ENCODE assay signal across 15 cellular contexts in the genomic region with DNA sequence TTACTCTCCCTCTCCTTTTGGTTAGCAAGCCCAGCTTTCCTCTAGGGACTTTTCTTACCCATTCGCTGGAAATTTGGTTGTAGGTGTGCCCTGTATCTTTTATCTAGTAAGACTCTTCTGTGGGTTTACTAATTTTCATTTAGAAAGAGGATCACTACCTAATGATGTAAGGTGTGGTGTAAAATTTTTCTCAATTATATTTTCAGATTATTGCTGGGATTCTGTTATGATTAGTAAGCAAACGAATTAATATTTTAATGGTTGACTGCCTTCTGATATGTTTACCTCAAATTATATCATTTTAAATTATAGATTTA. TPM values are rescaled to one million over a fixed set of nuclear protein-coding genes. Genes with fewer than 3 reads are reported as not detected.
DNase-seq lines count a peak whose midpoint lies in the region; ATAC-seq and TF ChIP-seq lines count a peak whose summit lies in the region.
"Had no signal": no experiment of that assay in that cellular context is flagged by ENCODE, and none has a peak within 500 bp of the region (broad histone marks: within the 10 kb centered on the region; RNA-seq: fewer than 3 reads in every experiment).

No MANE protein-coding gene starts in this region.

- peaks cover 50% of the 10 kb centered on the region for H3K4me1 Mint-ChIP-seq in glutamatergic neuron (ENCODE audit: low read depth, unreplicated experiment)

- H3K4me3 Mint-ChIP-seq in glutamatergic neuron (ENCODE audit: unreplicated experiment): peak overlapping the region; percentile 30

- H3K27me3 Mint-ChIP-seq in glutamatergic neuron (ENCODE audit: unreplicated experiment): no peaks in the 10 kb centered on the region

- no peaks in the 10 kb centered on the region for H3K36me3 Mint-ChIP-seq in glutamatergic neuron (ENCODE audit: unreplicated experiment)

- peak overlapping the region; percentile 71 for H3K27ac Mint-ChIP-seq in glutamatergic neuron (ENCODE audit: unreplicated experiment)

- TF ChIP-seq CTCF in glutamatergic neuron (IDR thresholded peaks at IDR 0.05; ENCODE audit: partially characterized antibody, unreplicated experiment): no peak

- DNase-seq in glutamatergic neuron (no peak), cardiac septum (ENCODE audit: low spot score) (no peak), COR-L47 (lab: John Stamatoyannopoulos, UW) (no peak), NOMO-1 treated with dmso at 0.1 percent for 144 hours (lab: John Stamatoyannopoulos, UW; ENCODE audit: unreplicated experiment) (no peak), NCI-H2107 (lab: John Stamatoyannopoulos, UW) (no peak)
- DNase-seq: activated CD8-positive, alpha-beta memory T cell treated with anti-CD3 and anti-CD28 coated beads, Interleukin-2, amount 50 U/mL, for 4 hours; aorta; dermis blood vessel endothelial cell; EL; NCI-H1092; NCI-H748 treated with DMSO at 0.1 percent for 48 hours; Right ventricle myocardium superior had no signal

- intact Hi-C loops in cardiac septum (cut with DNase I): no loop called here

- peaks cover 2% of the 10 kb centered on the region for H3K9me3 Mint-ChIP-seq in glutamatergic neuron (ENCODE audit: unreplicated experiment)

- ATAC-seq in GM18499 (IDR thresholded peaks at IDR 0.05; ENCODE audit: insufficient read depth, unreplicated experiment): peak; percentile 1
- ATAC-seq in GM21367 (IDR thresholded peaks at IDR 0.05; ENCODE audit: unreplicated experiment): peak; percentile 7
- peak; percentile 9 for ATAC-seq in HG03439 (IDR thresholded peaks at IDR 0.05; ENCODE audit: unreplicated experiment)

RNA-seq across cellular contexts. Expression of gene PLCL2, which starts 28.5 kb away (rescaled TPM):
- total RNA-seq in glutamatergic neuron (ENCODE audit: unreplicated experiment): 71.1 TPM
- total RNA-seq in cardiac septum: 27.0 TPM
